Comparison of ENCODE assay signal across 19 cellular contexts in genomic region chr1:8633741-8634493, GRCh38.
"Had no signal": no experiment of that assay in that cellular context is flagged by ENCODE, and none has a peak within 500 bp of the region (broad histone marks: within the 10 kb centered on the region; RNA-seq: fewer than 3 reads in every experiment).

No MANE protein-coding gene starts in this region.

- H3K36me3 ChIP-seq: breast epithelium, left ventricle myocardium inferior, neutrophil, suprapubic skin had no signal

- H3K4me1 ChIP-seq: breast epithelium had no signal

- H3K27me3 ChIP-seq: breast epithelium, neutrophil, suprapubic skin had no signal

- DNase-seq: activated CD4-positive, alpha-beta T cell treated with anti-CD3 and anti-CD28 coated beads for 1 hour; activated CD4-positive, alpha-beta T cell treated with anti-CD3 and anti-CD28 coated beads, Interleukin-2, amount 50 U/mL, for 4 hours; activated naive CD4-positive, alpha-beta T cell treated with anti-CD3 and anti-CD28 coated beads for 36 hours; activated naive CD8-positive, alpha-beta T cell treated with anti-CD3 and anti-CD28 coated beads, Interleukin-2, amount 50 U/mL, for 24 hours; aorta; erythroblast; left ventricle myocardium inferior; mucosa of descending colon; naive thymus-derived CD8-positive, alpha-beta T cell; stimulated activated CD4-positive, alpha-beta T cell treated with anti-CD3 and anti-CD28 coated beads, Interleukin-2, amount 100 ng/mL, for 48 hours; stimulated activated naive CD4-positive, alpha-beta T cell; T-helper 2 cell; trophoblast cell had no signal

- ATAC-seq: activated naive CD8-positive, alpha-beta T cell treated with anti-CD3 and anti-CD28 coated beads, Interleukin-2, amount 50 U/mL, for 24 hours; mucosa of descending colon; naive thymus-derived CD8-positive, alpha-beta T cell had no signal

- FAIRE-seq: keratinocyte, TTC549 had no signal

- H3K27ac ChIP-seq: breast epithelium, left ventricle myocardium inferior, neutrophil, suprapubic skin had no signal

- H3K9me3 Mint-ChIP-seq: activated naive CD4-positive, alpha-beta T cell treated with anti-CD3 and anti-CD28 coated beads for 36 hours; activated naive CD8-positive, alpha-beta T cell treated with anti-CD3 and anti-CD28 coated beads, Interleukin-2, amount 50 U/mL, for 24 hours; activated T-helper 2 cell treated with anti-CD3 and anti-CD28 coated beads, Interferon-gamma antibody, Interleukin-2, Interleukin-4, amounts not matched to agents 10 μg/mL and 5 μg/mL and 100 μg/mL, durations not matched to agents 14 hours and 24 hours and 36 hours; naive thymus-derived CD8-positive, alpha-beta T cell had no signal

- H3K27ac Mint-ChIP-seq: activated naive CD4-positive, alpha-beta T cell treated with anti-CD3 and anti-CD28 coated beads for 36 hours; activated naive CD8-positive, alpha-beta T cell treated with anti-CD3 and anti-CD28 coated beads, Interleukin-2, amount 50 U/mL, for 24 hours; activated T-helper 2 cell treated with anti-CD3 and anti-CD28 coated beads, Interferon-gamma antibody, Interleukin-2, Interleukin-4, amounts not matched to agents 10 μg/mL and 5 μg/mL and 100 μg/mL, durations not matched to agents 14 hours and 24 hours and 36 hours had no signal

- H3K27me3 Mint-ChIP-seq: activated naive CD8-positive, alpha-beta T cell treated with anti-CD3 and anti-CD28 coated beads, Interleukin-2, amount 50 U/mL, for 24 hours; naive thymus-derived CD8-positive, alpha-beta T cell had no signal

- H3K4me3 Mint-ChIP-seq: activated naive CD4-positive, alpha-beta T cell treated with anti-CD3 and anti-CD28 coated beads for 36 hours; activated naive CD8-positive, alpha-beta T cell treated with anti-CD3 and anti-CD28 coated beads, Interleukin-2, amount 50 U/mL, for 24 hours; naive thymus-derived CD8-positive, alpha-beta T cell had no signal

- H3K9me3 ChIP-seq: breast epithelium, left ventricle myocardium inferior, mucosa of descending colon, neutrophil, suprapubic skin had no signal

- H3K4me3 ChIP-seq: breast epithelium, left ventricle myocardium inferior, mucosa of descending colon, suprapubic skin had no signal
